In genomic region chr4:179536694-179537093, GRCh38 we compare ENCODE assay signal across 18 cellular contexts.
"Had no signal": no experiment of that assay in that cellular context is flagged by ENCODE, and none has a peak within 500 bp of the region (broad histone marks: within the 10 kb centered on the region; RNA-seq: fewer than 3 reads in every experiment).

No MANE protein-coding gene starts in this region.

- H3K4me3 ChIP-seq: coronary artery, heart left ventricle, lung, skin epidermis, stomach, thoracic aorta, transverse colon had no signal

- H3K36me3 Mint-ChIP-seq: naive thymus-derived CD4-positive, alpha-beta T cell had no signal

- H3K9me3 Mint-ChIP-seq: nephron progenitor cell had no signal

- H3K4me1 Mint-ChIP-seq: naive thymus-derived CD4-positive, alpha-beta T cell; nephron progenitor cell had no signal

- H3K36me3 ChIP-seq: heart left ventricle, neutrophil, stomach, thoracic aorta, transverse colon had no signal

- H3K27me3 Mint-ChIP-seq: naive thymus-derived CD4-positive, alpha-beta T cell had no signal

- H3K27ac Mint-ChIP-seq: naive thymus-derived CD4-positive, alpha-beta T cell; nephron progenitor cell had no signal

- H3K4me3 Mint-ChIP-seq: naive thymus-derived CD4-positive, alpha-beta T cell; nephron progenitor cell had no signal

- DNase-seq: effector CD4-positive, alpha-beta T cell; foreskin melanocyte; heart left ventricle; left colon; left ventricle myocardium superior; mesenchymal stem cell; naive thymus-derived CD4-positive, alpha-beta T cell; nephron progenitor cell; stimulated activated naive CD4-positive, alpha-beta T cell; stomach; substantia nigra; transverse colon had no signal

- H3K27me3 ChIP-seq: heart left ventricle, neutrophil, stomach, transverse colon had no signal

- ATAC-seq: heart left ventricle; left colon; left ventricle myocardium superior; naive thymus-derived CD4-positive, alpha-beta T cell; sciatic nerve had no signal
